22 cellular contexts compared by ENCODE assay signal in genomic region chr9:108083160-108083559, GRCh38.
DNase-seq lines count a peak whose midpoint lies in the region; TF ChIP-seq lines count a peak whose summit lies in the region.
"Had no signal": no experiment of that assay in that cellular context is flagged by ENCODE, and none has a peak within 500 bp of the region (broad histone marks: within the 10 kb centered on the region; RNA-seq: fewer than 3 reads in every experiment).

No MANE protein-coding gene starts in this region.

- H2BK15ac ChIP-seq in H9 (ENCODE audit: low read depth, low read length), result no peak overlapping the region

- H2AK5ac ChIP-seq in H9 (ENCODE audit: insufficient read length, low read length), result no peak overlapping the region

- H2BK5ac ChIP-seq in H9 (ENCODE audit: insufficient read length, low read length), result no peak overlapping the region

- no peak overlapping the region for H4K5ac ChIP-seq in H9 (ENCODE audit: insufficient read length, low read depth, low read length)

- no peak overlapping the region for H3K23ac ChIP-seq in H9 (ENCODE audit: insufficient read length, low read depth, low read length)

- no peaks in the 10 kb centered on the region for H3K36me3 ChIP-seq in MM.1S (replicated peaks; ENCODE audit: insufficient read depth, low read length)
- H3K36me3 ChIP-seq: thoracic aorta, vagina had no signal

- no peaks in the 10 kb centered on the region for H3K9me2 ChIP-seq in MM.1S (replicated peaks; ENCODE audit: insufficient read depth, low read length)

- no peak overlapping the region for H3K18ac ChIP-seq in H9 (ENCODE audit: insufficient read length, low read depth, low read length)

- DNase-seq in MM.1S (peak; percentile 30), NCI-H1436 treated with DMSO at 0.1 percent for 48 hours (lab: John Stamatoyannopoulos, UW) (peak; percentile 99), NCI-H345 (lab: John Stamatoyannopoulos, UW) (peak; percentile 41), islet precursor cell (peak; percentile 59), medulla oblongata (ENCODE audit: extremely low spot score) (no peak), H9 (no peak), NCI-H2227 (lab: John Stamatoyannopoulos, UW; ENCODE audit: unreplicated experiment) (no peak)
- DNase-seq: activated CD4-positive, alpha-beta T cell treated with anti-CD3 and anti-CD28 coated beads for 48 hours; aorta; CD4-positive, CD25-positive, alpha-beta regulatory T cell; DMS79 treated with DMSO at 0.1 percent for 48 hours; kidney glomerular epithelial cell; mesenchymal stem cell; PC-9; SHP77 treated with DMSO at 0.1 percent for 48 hours; stimulated activated CD4-positive, alpha-beta T cell treated with anti-CD3 and anti-CD28 coated beads, Interleukin-4, amount 100 ng/mL, for 1 hour; stimulated activated naive CD4-positive, alpha-beta T cell had no signal

- no peak overlapping the region for H4K8ac ChIP-seq in H9 (replicated peaks; ENCODE audit: insufficient read length, low read depth, low read length)

- H3K4me3 ChIP-seq in MM.1S (ENCODE audit: low read length), result no peak overlapping the region
- H3K4me3 ChIP-seq: K562, PC-9, thoracic aorta, vagina had no signal

- no peak overlapping the region for H2BK120ac ChIP-seq in H9 (ENCODE audit: low read depth, low read length, poor library complexity, severe bottlenecking)

- no peak overlapping the region for H3T11ph ChIP-seq in H9 (ENCODE audit: low read length)

- H3K4me2 ChIP-seq in MM.1S (ENCODE audit: low read depth, low read length) (no peak overlapping the region), H9 (ENCODE audit: insufficient read depth, insufficient read length, low read length) (no peak overlapping the region)
- H3K4me2 ChIP-seq: PC-9 had no signal

- H3K9me3 Mint-ChIP-seq in H9, result peaks cover 0 to 1% of the 10 kb centered on the region in 2 experiments; a peak in 3 of 5 replicates
- H3K9me3 Mint-ChIP-seq: dendritic cell treated with granulocyte-macrophage colony-stimulating factor and Interleukin-4, amounts not matched to agents 40 ng/mL and 50 ng/mL, for 4 days had no signal

- no peak overlapping the region for H2BK20ac ChIP-seq in H9 (ENCODE audit: low read depth, low read length, poor library complexity, severe bottlenecking)

- H3K79me1 ChIP-seq in H9 (ENCODE audit: insufficient read depth, low read depth, low read length, poor library complexity, severe bottlenecking), result no peaks in the 10 kb centered on the region

- no peaks in the 10 kb centered on the region for H3K23me2 ChIP-seq in H9 (ENCODE audit: insufficient read length, low read depth, low read length, poor library complexity, severe bottlenecking)

- no peak overlapping the region for H3K27ac ChIP-seq in MM.1S (ENCODE audit: low read length)
- no peak overlapping the region for H3K27ac ChIP-seq in H9 (ENCODE audit: insufficient read length, low read depth, low read length)
- H3K27ac ChIP-seq: PC-9, thoracic aorta, vagina had no signal

- no peak overlapping the region for H3K27ac Mint-ChIP-seq in H9
- H3K27ac Mint-ChIP-seq: activated naive CD4-positive, alpha-beta T cell treated with anti-CD3 and anti-CD28 coated beads, Interleukin-2, amount 50 U/mL, for 24 hours; CD4-positive, CD25-positive, alpha-beta regulatory T cell; dendritic cell treated with granulocyte-macrophage colony-stimulating factor and Interleukin-4, amounts not matched to agents 40 ng/mL and 50 ng/mL, for 4 days had no signal

- H3K36me3 Mint-ChIP-seq in H9 (ENCODE audit: insufficient read depth in 1 of 3, low read depth in 3 of 3), result peaks cover 0 to 4% (median 0%) of the 10 kb centered on the region in 3 experiments; a peak in 2 of 7 replicates
- H3K36me3 Mint-ChIP-seq: activated naive CD4-positive, alpha-beta T cell treated with anti-CD3 and anti-CD28 coated beads, Interleukin-2, amount 50 U/mL, for 24 hours had no signal

- H3K9ac ChIP-seq in MM.1S (ENCODE audit: low read length) (no peak overlapping the region), H9 (ENCODE audit: extremely low read depth, insufficient read length, low read length) (no peak overlapping the region)

- no CpG with 5 or more reads among the region's 6 CpGs for WGBS in H9 (ENCODE audit: extremely low coverage, insufficient read length, low lambda C conversion rate)

- H2AFZ ChIP-seq in MM.1S (ENCODE audit: low read length) (no peak overlapping the region), H9 (ENCODE audit: low read length) (no peak overlapping the region)
- H2AFZ ChIP-seq: PC-9 had no signal

- peaks cover 26% of the 10 kb centered on the region for H3K27me3 Mint-ChIP-seq in H9 (ENCODE audit: low read depth)
- H3K27me3 Mint-ChIP-seq: CD4-positive, CD25-positive, alpha-beta regulatory T cell had no signal

- TF ChIP-seq CTCF in MM.1S (IDR thresholded peaks at IDR 0.05; ENCODE audit: low read length), result no peak
- no peak for TF ChIP-seq CTCF in H9 (conservative IDR thresholded peaks at IDR 0.05)

- H3K9me3 ChIP-seq in MM.1S (replicated peaks; ENCODE audit: insufficient read depth, low read length), result no peaks in the 10 kb centered on the region
- no peaks in the 10 kb centered on the region for H3K9me3 ChIP-seq in H9 (ENCODE audit: control insufficient read depth, low read depth, low read length)
- H3K9me3 ChIP-seq: thoracic aorta, vagina had no signal

- peaks cover 30 to 32% of the 10 kb centered on the region in 2 experiments for H3K4me1 Mint-ChIP-seq in H9
- H3K4me1 Mint-ChIP-seq: activated naive CD4-positive, alpha-beta T cell treated with anti-CD3 and anti-CD28 coated beads, Interleukin-2, amount 50 U/mL, for 24 hours; CD4-positive, CD25-positive, alpha-beta regulatory T cell had no signal

- H2BK12ac ChIP-seq in H9 (ENCODE audit: insufficient read length, low read depth, low read length), result no peak overlapping the region

- H3K27me3 ChIP-seq in MM.1S (replicated peaks; ENCODE audit: insufficient read depth, low read length), result no peaks in the 10 kb centered on the region
- H3K27me3 ChIP-seq in H9 (ENCODE audit: insufficient read depth, low read length), result no peaks in the 10 kb centered on the region
- H3K27me3 ChIP-seq: vagina had no signal

- H3K4me3 Mint-ChIP-seq in H9, result no peak overlapping the region
- H3K4me3 Mint-ChIP-seq: activated naive CD4-positive, alpha-beta T cell treated with anti-CD3 and anti-CD28 coated beads, Interleukin-2, amount 50 U/mL, for 24 hours; CD4-positive, CD25-positive, alpha-beta regulatory T cell; dendritic cell treated with granulocyte-macrophage colony-stimulating factor and Interleukin-4, amounts not matched to agents 40 ng/mL and 50 ng/mL, for 4 days had no signal

- H3K4ac ChIP-seq in H9 (ENCODE audit: low read depth, low read length), result no peak overlapping the region

- H3K79me2 ChIP-seq in MM.1S (ENCODE audit: low read length), result no peaks in the 10 kb centered on the region
- H3K79me2 ChIP-seq in H9 (ENCODE audit: insufficient read depth, low read length), result no peaks in the 10 kb centered on the region

- no peak overlapping the region for H3K56ac ChIP-seq in H9 (ENCODE audit: insufficient read length, low read depth, low read length)

- no peaks in the 10 kb centered on the region for H3F3A ChIP-seq in MM.1S (ENCODE audit: insufficient read depth, low read length)

- H3K4me1 ChIP-seq in MM.1S (ENCODE audit: low read length) (no peaks in the 10 kb centered on the region), H9 (ENCODE audit: insufficient read depth, low read length) (peaks cover 8% of the 10 kb centered on the region; the same call in 1 of the 2 replicates)
- H3K4me1 ChIP-seq: vagina had no signal

- no peak overlapping the region for H3K14ac ChIP-seq in H9 (ENCODE audit: insufficient read depth, low read length)

- H4K91ac ChIP-seq in H9 (ENCODE audit: insufficient read length, low read depth, low read length), result no peak overlapping the region

- H4K20me1 ChIP-seq in MM.1S (ENCODE audit: insufficient read depth, low read length) (no peaks in the 10 kb centered on the region), H9 (ENCODE audit: control insufficient read depth, insufficient read depth, insufficient read length) (no peaks in the 10 kb centered on the region)

Comparison
In these comparisons a context has a peak if more than half of its experiments do, and no peak if none do; other contexts are left out.
1. DNase-seq: peak in MM.1S (single experiment), NCI-H1436 treated with DMSO at 0.1 percent for 48 hours (single experiment), NCI-H345 (single experiment) and islet precursor cell (single experiment); none in medulla oblongata (single experiment), H9 (single experiment) and NCI-H2227 (single experiment).